ENCODE assay signal across 34 cellular contexts in the genomic region with DNA sequence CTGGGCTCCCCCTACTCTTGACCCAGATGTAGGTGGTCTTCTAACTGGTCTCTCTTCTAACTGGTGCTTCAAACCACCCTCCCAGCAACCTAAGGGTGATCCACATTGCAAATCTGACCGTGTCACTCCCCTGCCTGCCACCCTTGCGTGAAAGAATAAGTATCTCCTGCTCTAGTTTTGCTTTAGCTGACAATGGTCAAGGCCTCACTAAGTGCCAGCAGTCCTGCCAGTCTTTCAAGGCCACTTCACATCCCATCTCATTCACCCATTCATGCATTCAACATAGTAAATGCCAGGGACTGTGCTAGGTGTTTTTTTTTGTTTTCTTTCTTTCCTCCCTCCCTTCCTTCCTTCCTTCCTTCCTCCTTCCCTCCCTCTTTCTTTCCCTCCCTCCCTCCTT.
"Had no signal": no experiment of that assay in that cellular context is flagged by ENCODE, and none has a peak within 500 bp of the region (broad histone marks: within the 10 kb centered on the region; RNA-seq: fewer than 3 reads in every experiment).

No MANE protein-coding gene starts in this region.

- H3K27me3 ChIP-seq: adrenal gland, body of pancreas, colonic mucosa, dorsolateral prefrontal cortex, heart left ventricle had no signal

- DNase-seq: activated CD4-positive, alpha-beta memory T cell treated with anti-CD3 and anti-CD28 coated beads for 36 hours; activated CD4-positive, alpha-beta T cell treated with anti-CD3 and anti-CD28 coated beads for 36 hours; activated CD4-positive, alpha-beta T cell treated with anti-CD3 and anti-CD28 coated beads, Interleukin-2, amount 10 ng/mL, durations not matched to agents 24 days and 14 days; activated CD4-positive, CD25-positive, alpha-beta regulatory T cell; activated CD4-positive, CD25-positive, alpha-beta regulatory T cell treated with anti-CD3 and anti-CD28 coated beads, Interleukin-2, amount 50 U/mL, for 72 hours; activated CD8-positive, alpha-beta memory T cell treated with anti-CD3 and anti-CD28 coated beads, Interleukin-2, amount 10 ng/mL, durations not matched to agents 7 days and 5 days; activated CD8-positive, alpha-beta memory T cell treated with anti-CD3 and anti-CD28 coated beads, Interleukin-2, amount 50 U/mL, for 4 hours; activated CD8-positive, alpha-beta T cell treated with anti-CD3 and anti-CD28 coated beads, Interleukin-2, amount 10 ng/mL, durations not matched to agents 7 days and 5 days; activated effector memory CD4-positive, alpha-beta T cell treated with Interleukin-2 at 50 U/mL for 16 hours; activated gamma-delta T cell treated with Interleukin-2 at 50 U/mL for 16 hours; activated naive CD4-positive, alpha-beta T cell treated with Interleukin-2 at 50 U/mL for 16 hours; activated naive CD8-positive, alpha-beta T cell treated with anti-CD3 and anti-CD28 coated beads for 36 hours; activated naive CD8-positive, alpha-beta T cell treated with anti-CD3 and anti-CD28 coated beads, Interleukin-2, amount 50 U/mL, for 24 hours; activated T-cell treated with anti-CD3 and anti-CD28 coated beads, Interleukin-2, amount 50 U/mL, for 1 hour; activated T-cell treated with anti-CD3 and anti-CD28 coated beads, Interleukin-2, amount 50 U/mL, for 72 hours; amygdala; aorta; body of pancreas; caudate nucleus; colonic mucosa; dorsolateral prefrontal cortex; effector memory CD4-positive, alpha-beta T cell; endodermal cell; foreskin fibroblast; heart left ventricle; T-helper 1 cell; T-helper 17 cell; T1000 had no signal

- ATAC-seq: activated CD4-positive, alpha-beta T cell treated with anti-CD3 and anti-CD28 coated beads for 36 hours; activated CD8-positive, alpha-beta memory T cell treated with anti-CD3 and anti-CD28 coated beads, Interleukin-2, amount 10 ng/mL, durations not matched to agents 7 days and 5 days; activated CD8-positive, alpha-beta T cell treated with anti-CD3 and anti-CD28 coated beads, Interleukin-2, amount 10 ng/mL, durations not matched to agents 7 days and 5 days; activated naive CD8-positive, alpha-beta T cell treated with anti-CD3 and anti-CD28 coated beads, Interleukin-2, amount 50 U/mL, for 24 hours; activated T-cell treated with anti-CD3 and anti-CD28 coated beads, Interleukin-2, amount 50 U/mL, for 72 hours; activated T-helper 17 cell treated with anti-CD3 and anti-CD28 coated beads, Interleukin-2, amount 50 U/mL, for 72 hours; body of pancreas; esophagus mucosa; heart left ventricle; T-helper 17 cell had no signal

- H3K4me3 Mint-ChIP-seq: activated CD4-positive, alpha-beta memory T cell treated with anti-CD3 and anti-CD28 coated beads for 36 hours; activated CD4-positive, alpha-beta T cell treated with anti-CD3 and anti-CD28 coated beads for 36 hours; activated CD4-positive, alpha-beta T cell treated with anti-CD3 and anti-CD28 coated beads, Interleukin-2, amount 10 ng/mL, durations not matched to agents 24 days and 14 days; activated naive CD4-positive, alpha-beta T cell treated with anti-CD3 and anti-CD28 coated beads, Interleukin-2, amount 50 U/mL, for 24 hours; activated naive CD8-positive, alpha-beta T cell treated with anti-CD3 and anti-CD28 coated beads for 36 hours; activated naive CD8-positive, alpha-beta T cell treated with anti-CD3 and anti-CD28 coated beads, Interleukin-2, amount 50 U/mL, for 24 hours; activated T-cell treated with anti-CD3 and anti-CD28 coated beads, Interleukin-2, amount 50 U/mL, for 72 hours; activated T-helper 17 cell treated with anti-CD3 and anti-CD28 coated beads, Interleukin-2, amount 50 U/mL, for 72 hours; endodermal cell; T-helper 2 cell treated with Interferon-gamma antibody and Interleukin-4, amounts not matched to agents 5 μg/mL and 100 μg/mL, for 36 hours had no signal

- H3K4me3 ChIP-seq: adrenal gland, body of pancreas, colonic mucosa, dorsolateral prefrontal cortex, heart left ventricle had no signal

- H3K36me3 Mint-ChIP-seq: activated CD4-positive, alpha-beta memory T cell treated with anti-CD3 and anti-CD28 coated beads for 36 hours; activated CD8-positive, alpha-beta memory T cell treated with anti-CD3 and anti-CD28 coated beads, Interleukin-2, amount 10 ng/mL, durations not matched to agents 7 days and 5 days; activated naive CD4-positive, alpha-beta T cell treated with anti-CD3 and anti-CD28 coated beads, Interleukin-2, amount 50 U/mL, for 24 hours had no signal

- H3K9me3 Mint-ChIP-seq: activated CD4-positive, alpha-beta memory T cell treated with anti-CD3 and anti-CD28 coated beads for 36 hours; activated CD4-positive, alpha-beta T cell treated with anti-CD3 and anti-CD28 coated beads, Interleukin-2, amount 10 ng/mL, durations not matched to agents 24 days and 14 days; activated naive CD4-positive, alpha-beta T cell treated with anti-CD3 and anti-CD28 coated beads, Interleukin-2, amount 50 U/mL, for 24 hours; activated naive CD8-positive, alpha-beta T cell treated with anti-CD3 and anti-CD28 coated beads for 36 hours; activated naive CD8-positive, alpha-beta T cell treated with anti-CD3 and anti-CD28 coated beads, Interleukin-2, amount 50 U/mL, for 24 hours; activated T-cell treated with anti-CD3 and anti-CD28 coated beads, Interleukin-2, amount 50 U/mL, for 72 hours; activated T-helper 17 cell treated with anti-CD3 and anti-CD28 coated beads, Interleukin-2, amount 50 U/mL, for 72 hours; endodermal cell; T-helper 2 cell treated with Interferon-gamma antibody and Interleukin-4, amounts not matched to agents 5 μg/mL and 100 μg/mL, for 36 hours had no signal

- H3K27ac Mint-ChIP-seq: activated CD4-positive, alpha-beta memory T cell treated with anti-CD3 and anti-CD28 coated beads for 36 hours; activated CD4-positive, alpha-beta T cell treated with anti-CD3 and anti-CD28 coated beads for 36 hours; activated CD4-positive, alpha-beta T cell treated with anti-CD3 and anti-CD28 coated beads, Interleukin-2, amount 10 ng/mL, durations not matched to agents 24 days and 14 days; activated CD8-positive, alpha-beta memory T cell treated with anti-CD3 and anti-CD28 coated beads, Interleukin-2, amount 10 ng/mL, durations not matched to agents 7 days and 5 days; activated CD8-positive, alpha-beta T cell treated with anti-CD3 and anti-CD28 coated beads, Interleukin-2, amount 10 ng/mL, durations not matched to agents 7 days and 5 days; activated naive CD4-positive, alpha-beta T cell treated with anti-CD3 and anti-CD28 coated beads, Interleukin-2, amount 50 U/mL, for 24 hours; activated naive CD8-positive, alpha-beta T cell treated with anti-CD3 and anti-CD28 coated beads for 36 hours; activated naive CD8-positive, alpha-beta T cell treated with anti-CD3 and anti-CD28 coated beads, Interleukin-2, amount 50 U/mL, for 24 hours; activated T-cell treated with anti-CD3 and anti-CD28 coated beads, Interleukin-2, amount 50 U/mL, for 72 hours; activated T-helper 17 cell treated with anti-CD3 and anti-CD28 coated beads, Interleukin-2, amount 50 U/mL, for 72 hours; endodermal cell; T-helper 17 cell; T-helper 2 cell treated with Interferon-gamma antibody and Interleukin-4, amounts not matched to agents 5 μg/mL and 100 μg/mL, for 36 hours had no signal

- H3K36me3 ChIP-seq: adrenal gland, colonic mucosa, heart left ventricle had no signal

- H3K27me3 Mint-ChIP-seq: activated CD4-positive, alpha-beta memory T cell treated with anti-CD3 and anti-CD28 coated beads for 36 hours; activated CD4-positive, alpha-beta T cell treated with anti-CD3 and anti-CD28 coated beads for 36 hours; activated CD4-positive, alpha-beta T cell treated with anti-CD3 and anti-CD28 coated beads, Interleukin-2, amount 10 ng/mL, durations not matched to agents 24 days and 14 days; activated CD8-positive, alpha-beta memory T cell treated with anti-CD3 and anti-CD28 coated beads, Interleukin-2, amount 10 ng/mL, durations not matched to agents 7 days and 5 days; activated naive CD4-positive, alpha-beta T cell treated with anti-CD3 and anti-CD28 coated beads, Interleukin-2, amount 50 U/mL, for 24 hours; activated naive CD8-positive, alpha-beta T cell treated with anti-CD3 and anti-CD28 coated beads for 36 hours; activated T-helper 17 cell treated with anti-CD3 and anti-CD28 coated beads, Interleukin-2, amount 50 U/mL, for 72 hours; T-helper 17 cell had no signal

- H3K9me3 ChIP-seq: adrenal gland, body of pancreas, colonic mucosa, heart left ventricle had no signal

- FAIRE-seq: frontal cortex had no signal

- H3K27ac ChIP-seq: body of pancreas, dorsolateral prefrontal cortex, heart left ventricle had no signal
